In the genomic region with DNA sequence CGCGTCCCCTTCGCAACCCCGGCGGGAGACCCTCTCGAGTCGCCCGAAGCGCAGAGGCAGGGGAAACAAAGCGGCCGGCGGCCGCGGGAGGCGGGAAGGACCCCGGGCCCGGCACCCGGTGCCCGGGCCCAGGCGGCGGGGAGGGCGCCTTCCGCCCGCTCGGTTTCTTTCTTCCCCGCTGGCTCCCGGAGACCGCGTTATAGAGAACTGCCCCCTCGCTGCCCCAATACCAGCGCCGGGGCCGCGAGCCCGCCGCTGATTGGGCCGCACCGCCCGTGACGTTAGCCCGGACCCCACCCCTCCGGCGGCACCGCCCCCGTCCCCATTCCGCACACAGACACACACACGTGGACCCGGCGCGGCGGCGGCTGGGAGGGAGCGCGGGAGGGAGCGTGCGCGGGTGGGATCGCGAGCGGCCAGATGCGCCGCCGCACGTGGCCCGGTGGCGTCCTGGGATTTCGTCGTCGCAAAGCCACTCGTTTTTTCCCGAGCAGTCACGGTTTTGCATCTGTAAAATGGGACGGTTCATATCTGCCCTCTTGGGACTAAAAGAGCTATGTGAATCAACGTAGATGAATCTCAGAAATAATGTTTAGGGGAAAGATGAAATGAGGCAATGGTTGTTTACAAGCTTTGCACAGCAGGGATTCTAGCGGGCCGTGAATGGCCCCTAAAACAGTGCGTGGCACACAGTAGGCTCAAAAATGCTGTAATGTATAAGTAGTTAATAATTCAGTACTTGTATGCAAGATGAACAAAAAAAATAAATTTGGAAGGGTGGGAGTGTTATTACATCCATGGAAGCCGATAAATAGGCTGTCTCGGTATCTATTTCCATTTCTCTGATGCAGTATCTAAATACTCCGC, we compare ENCODE assay signal across 8 cellular contexts. TPM values are rescaled to one million over a fixed set of nuclear protein-coding genes. Genes with fewer than 3 reads are reported as not detected.
DNase-seq lines count a peak whose midpoint lies in the region; ATAC-seq, FAIRE-seq and TF ChIP-seq lines count a peak whose summit lies in the region.

A gene (minus strand): TSS at position 209 of the 867 bp plus-strand sequence. CDS start 462 bp downstream, outside the sequence.

- H4K20me1 ChIP-seq in BLaER1 (peaks cover 44% of the 10 kb centered on the region), endothelial cell of umbilical vein (replicated peaks; ENCODE audit: control insufficient read depth, extremely low read depth, insufficient read depth, low read length) (no peaks in the 10 kb centered on the region)

- ATAC-seq in GM19328 (IDR thresholded peaks at IDR 0.05; ENCODE audit: unreplicated experiment), result peak; percentile 83
- peak; percentile 91 for ATAC-seq in activated CD8-positive, alpha-beta memory T cell treated with anti-CD3 and anti-CD28 coated beads, Interleukin-2, amount 10 ng/mL, durations not matched to agents 7 days and 5 days

- H3K4me3 ChIP-seq in BLaER1 (peak within 1 kb of the TSS; percentile 90), endothelial cell of umbilical vein (replicated peaks in 1 of 3; ENCODE audit: insufficient read depth in 1 of 3, low read depth in 1 of 3, low read length in 3 of 3) (peak within 1 kb of the TSS; percentile 32 to 63 (median 41)), mononuclear cell (ENCODE audit: low read length) (peak within 1 kb of the TSS; percentile 40)

- H3K79me2 ChIP-seq in endothelial cell of umbilical vein (ENCODE audit: control insufficient read depth, insufficient read depth, low read length), result no peaks in the 10 kb centered on the region

- POLR2A ChIA-PET in endothelial cell of umbilical vein (lab: Charles Lee), result no interaction called here

- dilution Hi-C loops in endothelial cell of umbilical vein (cut with MboI; ENCODE audit: extremely low pct_ligation_motif_present, low sequenced_read_pairs), result no loop called here

- H3K9ac ChIP-seq in BLaER1 (peak within 1 kb of the TSS; percentile 88), endothelial cell of umbilical vein (replicated peaks; ENCODE audit: extremely low read depth, insufficient read depth, low read length) (peak within 1 kb of the TSS; percentile 30)

- peaks cover 26% of the 10 kb centered on the region for H3K27me3 Mint-ChIP-seq in activated CD8-positive, alpha-beta memory T cell treated with anti-CD3 and anti-CD28 coated beads, Interleukin-2, amount 10 ng/mL, durations not matched to agents 7 days and 5 days

- intact Hi-C loops in endothelial cell of umbilical vein (cut with micrococcal nuclease), result no loop called here

- DNase-seq in HT1080 (ENCODE audit: low read depth) (peak; percentile 74), NOMO-1 treated with dmso at 0.1 percent for 144 hours (lab: John Stamatoyannopoulos, UW; ENCODE audit: unreplicated experiment) (peak; percentile 77), endothelial cell of umbilical vein (ENCODE audit: low read depth, low spot score) (peak; percentile 85)
- peak; percentile 90 for DNase-seq in activated CD8-positive, alpha-beta memory T cell treated with anti-CD3 and anti-CD28 coated beads, Interleukin-2, amount 10 ng/mL, durations not matched to agents 7 days and 5 days
- peak; percentile 44 to 69 for DNase-seq in stimulated activated CD8-positive, alpha-beta memory T cell treated with anti-CD3 and anti-CD28 coated beads, Interleukin-4, amount 100 ng/mL, for 1 hour (ENCODE audit: low read depth in 2 of 2, low spot score in 1 of 2)

- no peaks in the 10 kb centered on the region for H3K9me3 Mint-ChIP-seq in activated CD8-positive, alpha-beta memory T cell treated with anti-CD3 and anti-CD28 coated beads, Interleukin-2, amount 10 ng/mL, durations not matched to agents 7 days and 5 days (ENCODE audit: low read depth)

- H3K27ac Mint-ChIP-seq in activated CD8-positive, alpha-beta memory T cell treated with anti-CD3 and anti-CD28 coated beads, Interleukin-2, amount 10 ng/mL, durations not matched to agents 7 days and 5 days, result peak within 1 kb of the TSS; percentile 14

- H3K9me3 ChIP-seq in BLaER1, result no peaks in the 10 kb centered on the region
- H3K9me3 ChIP-seq in endothelial cell of umbilical vein (replicated peaks; ENCODE audit: control insufficient read depth, insufficient read depth, low read length), result no peaks in the 10 kb centered on the region
- H3K9me3 ChIP-seq in mononuclear cell (ENCODE audit: low read depth, low read length), result no peaks in the 10 kb centered on the region

- H3K36me3 ChIP-seq in BLaER1 (no peaks in the 10 kb centered on the region), endothelial cell of umbilical vein (ENCODE audit: control insufficient read depth in 2 of 2, extremely low read depth in 1 of 2, insufficient read depth in 2 of 2, low read length in 2 of 2) (no peaks in the 10 kb centered on the region)

- H3K4me3 Mint-ChIP-seq in activated CD8-positive, alpha-beta memory T cell treated with anti-CD3 and anti-CD28 coated beads, Interleukin-2, amount 10 ng/mL, durations not matched to agents 7 days and 5 days, result peak within 1 kb of the TSS; percentile 63

- H3K4me1 Mint-ChIP-seq in activated CD8-positive, alpha-beta memory T cell treated with anti-CD3 and anti-CD28 coated beads, Interleukin-2, amount 10 ng/mL, durations not matched to agents 7 days and 5 days, result peaks cover 32% of the 10 kb centered on the region

- H3K4me2 ChIP-seq in BLaER1 (peak within 1 kb of the TSS; percentile 99), endothelial cell of umbilical vein (ENCODE audit: insufficient read depth, low read length) (peak within 1 kb of the TSS; percentile 67)

- peak within 1 kb of the TSS; percentile 83 for H3K27ac ChIP-seq in BLaER1
- H3K27ac ChIP-seq in endothelial cell of umbilical vein (ENCODE audit: insufficient read depth, low read depth, low read length), result no peak within 1 kb of the TSS

- CTCF ChIA-PET in activated CD8-positive, alpha-beta memory T cell treated with anti-CD3 and anti-CD28 coated beads, Interleukin-2, amount 10 ng/mL, durations not matched to agents 7 days and 5 days (lab: Charles Lee), result interaction anchor here (0.6 to 11.1 kb wide), 12 partner anchors 7 to 478 kb away, joined by 3 to 232 read pairs (median 6); a partner anchor contains a TSS
- CTCF ChIA-PET in endothelial cell of umbilical vein (lab: Charles Lee), result interaction anchor here (0.6 to 7.9 kb wide), 6 partner anchors 12 to 99 kb away, joined by 3 to 138 read pairs (median 7); a partner anchor contains a TSS

- H3K36me3 Mint-ChIP-seq in activated CD8-positive, alpha-beta memory T cell treated with anti-CD3 and anti-CD28 coated beads, Interleukin-2, amount 10 ng/mL, durations not matched to agents 7 days and 5 days, result no peaks in the 10 kb centered on the region

- FAIRE-seq in endothelial cell of umbilical vein (lab: Jason Lieb, UNC), result no peak

- H3K27me3 ChIP-seq in BLaER1 (peaks cover 47% of the 10 kb centered on the region), endothelial cell of umbilical vein (ENCODE audit: control insufficient read depth in 2 of 2, insufficient read depth in 2 of 2, low read length in 2 of 2) (peaks cover 28 to 39% of the 10 kb centered on the region in 2 experiments), mononuclear cell (ENCODE audit: insufficient read depth, low read length) (peaks cover 52% of the 10 kb centered on the region)

- H2AFZ ChIP-seq in endothelial cell of umbilical vein (ENCODE audit: low read depth, low read length), result peak within 1 kb of the TSS; percentile 82

- TF ChIP-seq POLR2A in endothelial cell of umbilical vein (IDR thresholded peaks at IDR 0.05; ENCODE audit: low read depth, low read length), result no peak

- BruUV-seq in endothelial cell of umbilical vein (replicated peaks; lab: Mats Ljungman, UMichigan), result no TSS peak

- no peak for TF ChIP-seq CTCF in endothelial cell of umbilical vein (IDR thresholded peaks at IDR 0.05; ENCODE audit: extremely low read depth in 1 of 2, insufficient read depth in 1 of 2, low read depth in 1 of 2, low read length in 2 of 2)

- peaks cover 47% of the 10 kb centered on the region for H3K4me1 ChIP-seq in BLaER1
- peaks cover 14% of the 10 kb centered on the region for H3K4me1 ChIP-seq in endothelial cell of umbilical vein (ENCODE audit: control insufficient read depth, extremely low read depth, insufficient read depth, low read length)
- peaks cover 23% of the 10 kb centered on the region for H3K4me1 ChIP-seq in mononuclear cell (ENCODE audit: insufficient read depth, low read length)

- no peaks in the 10 kb centered on the region for H3K9me1 ChIP-seq in endothelial cell of umbilical vein (replicated peaks; ENCODE audit: control insufficient read depth, extremely low read depth, insufficient read depth, low read length)

TF ChIP-seq in endothelial cell of umbilical vein, 7 proteins besides CTCF, POLR2A, EP300 and RAD21:
- TF ChIP-seq, protein P1, sequence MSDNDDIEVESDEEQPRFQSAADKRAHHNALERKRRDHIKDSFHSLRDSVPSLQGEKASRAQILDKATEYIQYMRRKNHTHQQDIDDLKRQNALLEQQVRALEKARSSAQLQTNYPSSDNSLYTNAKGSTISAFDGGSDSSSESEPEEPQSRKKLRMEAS (IDR thresholded peaks at IDR 0.05; ENCODE audit: insufficient read depth, insufficient read length), result peak; percentile 69
- TF ChIP-seq GATA2 (IDR thresholded peaks at IDR 0.05; ENCODE audit: insufficient read depth, insufficient read length, low read depth, low read length) (no peak), JUN (IDR thresholded peaks at IDR 0.05; ENCODE audit: borderline replicate concordance, insufficient read depth, insufficient read length, low read depth) (no peak), POLR2AphosphoS5 (IDR thresholded peaks at IDR 0.05; ENCODE audit: insufficient read depth, low read depth, low read length) (no peak), EZH2 (IDR thresholded peaks at IDR 0.05; ENCODE audit: borderline replicate concordance, low read depth, low read length, severe bottlenecking) (no peak), MYC (IDR thresholded peaks at IDR 0.05; ENCODE audit: low read depth, low read length) (no peak), FOS (IDR thresholded peaks at IDR 0.05; ENCODE audit: borderline replicate concordance, insufficient read depth, low read length) (no peak)

RNA-seq across cellular contexts. Expression of the gene that starts here (rescaled TPM):
- 3.3 and 3.9 TPM in 2 replicates for total RNA-seq in HT1080 (2014; rRNA removed; shearing (Covaris generic))
- 6.0 and 7.2 TPM in 2 replicates for polyA plus RNA-seq in HT1080 (2015; cell fraction: cytosol; rRNA removed)
- polyA plus RNA-seq in HT1080 (2015; cell fraction: nucleus; rRNA removed), result 2.2 and 2.9 TPM in 2 replicates
- 10 to 100 TPM; 10.4 to 20.1 TPM for total RNA-seq in activated CD8-positive, alpha-beta memory T cell treated with anti-CD3 and anti-CD28 coated beads, Interleukin-2, amount 10 ng/mL, durations not matched to agents 7 days and 5 days
- total RNA-seq in endothelial cell of umbilical vein (2.6 and 2.9 TPM in 2 replicates), mononuclear cell (0.63 TPM)
- polyA plus RNA-seq in endothelial cell of umbilical vein, result 0.43 and 0.54 TPM in 2 replicates
- polyA plus RNA-seq in endothelial cell of umbilical vein (2011; cell fraction: cytosol; rRNA removed), result 0.67 and 0.82 TPM in 2 replicates
- 0.36 and 0.38 TPM in 2 replicates for polyA plus RNA-seq in endothelial cell of umbilical vein (2011; cell fraction: nucleus; rRNA removed)
- 4.5 and 5.2 TPM in 2 replicates for polyA plus RNA-seq in endothelial cell of umbilical vein (2012)
- 0.44 and 0.68 TPM in 2 replicates for polyA minus RNA-seq in endothelial cell of umbilical vein
- polyA minus RNA-seq in endothelial cell of umbilical vein (2011; cell fraction: cytosol; rRNA and poly(A)+ RNA removed), result 5.8 TPM
- 0.10 and 0.34 TPM in 2 replicates for polyA minus RNA-seq in endothelial cell of umbilical vein (2011; cell fraction: nucleus; rRNA and poly(A)+ RNA removed)

Comparison
In these comparisons a context has a peak if more than half of its experiments do, and no peak if none do; other contexts are left out.
1. H3K4me3 ChIP-seq: peak in every context shown above with its lines; median percentile 90 in BLaER1; 41 in endothelial cell of umbilical vein; 40 in mononuclear cell.